ENCODE assay signal across 1 cellular context in the genomic region with DNA sequence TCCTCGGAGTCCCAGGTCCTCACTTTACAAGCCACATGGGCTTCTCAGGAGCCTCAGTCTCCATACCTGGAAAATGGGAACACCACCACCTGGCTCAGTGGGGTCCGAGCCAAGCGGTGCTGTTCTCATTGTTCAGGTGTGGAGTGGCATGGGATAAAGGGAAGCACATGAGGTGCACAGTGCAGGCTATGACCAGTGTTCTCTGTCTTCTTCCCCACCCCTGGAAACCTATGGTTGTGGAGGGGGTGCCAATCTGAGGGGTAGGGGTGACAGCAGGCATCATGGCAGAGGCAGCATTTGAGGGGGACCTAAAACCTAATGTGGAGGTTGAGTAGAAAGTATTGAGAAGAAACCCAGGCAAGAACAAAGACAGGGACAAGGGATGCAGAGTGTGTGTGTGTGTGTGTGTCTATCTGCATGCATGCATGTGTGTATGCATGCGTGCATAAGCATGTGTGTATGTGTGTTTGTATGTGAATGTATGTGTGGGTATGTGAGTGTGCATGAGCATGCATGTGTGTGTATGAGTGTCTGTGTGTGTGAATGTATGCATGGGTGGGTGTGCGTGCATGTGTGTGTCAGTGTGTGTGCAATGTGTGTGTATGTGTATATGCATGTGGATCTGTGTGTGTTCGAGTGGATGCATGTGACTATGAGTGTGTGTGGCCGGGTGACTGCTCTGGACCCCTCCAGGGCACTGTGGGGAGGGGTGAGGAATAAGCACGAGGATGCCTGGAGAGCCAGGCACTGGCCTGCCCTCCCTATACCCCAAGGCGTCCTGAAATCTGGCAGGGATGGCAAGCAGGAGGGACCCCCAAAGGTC.
A peak's percentile ranks its signal among the peaks of the same experiment; 100 is the strongest.
TF ChIP-seq lines count a peak whose summit lies in the region.

No MANE protein-coding gene starts in this region.

TF ChIP-seq in H1, 55 proteins besides CTCF, POLR2A, EP300 and RAD21:
- TF ChIP-seq POLR2AphosphoS5 (IDR thresholded peaks at IDR 0.05; ENCODE audit: low read depth, low read length), result peak; percentile 81
- no peak for TF ChIP-seq GABPA (IDR thresholded peaks at IDR 0.05; ENCODE audit: borderline replicate concordance, insufficient read depth, low read length)
